Comparison of ENCODE assay signal across 20 cellular contexts in genomic region chr11:115269193-115269592, GRCh38.
"Had no signal": no experiment of that assay in that cellular context is flagged by ENCODE, and none has a peak within 500 bp of the region (broad histone marks: within the 10 kb centered on the region; RNA-seq: fewer than 3 reads in every experiment).

No MANE protein-coding gene starts in this region.

- H3K4me1 Mint-ChIP-seq: activated B cell treated with CpG ODN at 0.5 μM for 24 hours; activated naive CD4-positive, alpha-beta T cell treated with anti-CD3 and anti-CD28 coated beads, Interleukin-2, amount 10 ng/mL, durations not matched to agents 7 days and 5 days; activated naive CD8-positive, alpha-beta T cell treated with anti-CD3 and anti-CD28 coated beads, Interleukin-2, amount 50 U/mL, for 24 hours; natural killer cell had no signal

- H3K27ac Mint-ChIP-seq: activated B cell treated with CpG ODN at 0.5 μM for 24 hours; activated CD8-positive, alpha-beta T cell treated with anti-CD3 and anti-CD28 coated beads for 36 hours; activated naive CD4-positive, alpha-beta T cell treated with anti-CD3 and anti-CD28 coated beads, Interleukin-2, amount 10 ng/mL, durations not matched to agents 7 days and 5 days; activated naive CD8-positive, alpha-beta T cell treated with anti-CD3 and anti-CD28 coated beads, Interleukin-2, amount 50 U/mL, for 24 hours had no signal

- H3K36me3 Mint-ChIP-seq: activated naive CD4-positive, alpha-beta T cell treated with anti-CD3 and anti-CD28 coated beads, Interleukin-2, amount 10 ng/mL, durations not matched to agents 7 days and 5 days; natural killer cell had no signal

- ATAC-seq: activated CD8-positive, alpha-beta T cell treated with anti-CD3 and anti-CD28 coated beads for 36 hours; activated naive CD8-positive, alpha-beta T cell treated with anti-CD3 and anti-CD28 coated beads, Interleukin-2, amount 50 U/mL, for 24 hours; activated T-cell treated with anti-CD3 and anti-CD28 coated beads, Interleukin-2, amount 50 U/mL, for 4 hours; effector memory CD8-positive, alpha-beta T cell; natural killer cell had no signal

- H3K4me3 Mint-ChIP-seq: activated B cell treated with CpG ODN at 0.5 μM for 24 hours; activated CD8-positive, alpha-beta T cell treated with anti-CD3 and anti-CD28 coated beads for 36 hours; activated naive CD4-positive, alpha-beta T cell treated with anti-CD3 and anti-CD28 coated beads, Interleukin-2, amount 10 ng/mL, durations not matched to agents 7 days and 5 days; activated naive CD8-positive, alpha-beta T cell treated with anti-CD3 and anti-CD28 coated beads, Interleukin-2, amount 50 U/mL, for 24 hours; activated T-cell treated with anti-CD3 and anti-CD28 coated beads, Interleukin-2, amount 50 U/mL, for 4 hours; effector memory CD8-positive, alpha-beta T cell; natural killer cell had no signal

- H3K9me3 Mint-ChIP-seq: activated B cell treated with CpG ODN at 0.5 μM for 24 hours; activated CD8-positive, alpha-beta T cell treated with anti-CD3 and anti-CD28 coated beads for 36 hours; activated naive CD4-positive, alpha-beta T cell treated with anti-CD3 and anti-CD28 coated beads, Interleukin-2, amount 10 ng/mL, durations not matched to agents 7 days and 5 days; activated naive CD8-positive, alpha-beta T cell treated with anti-CD3 and anti-CD28 coated beads, Interleukin-2, amount 50 U/mL, for 24 hours; activated T-cell treated with anti-CD3 and anti-CD28 coated beads, Interleukin-2, amount 50 U/mL, for 4 hours; effector memory CD8-positive, alpha-beta T cell; natural killer cell had no signal

- H2AFZ ChIP-seq: hepatocyte had no signal

- H3K4me1 ChIP-seq: breast epithelium, esophagus squamous epithelium had no signal

- H3K4me2 ChIP-seq: hepatocyte had no signal

- H3K27ac ChIP-seq: breast epithelium, esophagus squamous epithelium, hepatocyte had no signal

- H3K4me3 ChIP-seq: breast epithelium, esophagus squamous epithelium, hepatocyte had no signal

- H3K36me3 ChIP-seq: breast epithelium, esophagus squamous epithelium had no signal

- H3K79me2 ChIP-seq: hepatocyte had no signal

- H3K27me3 Mint-ChIP-seq: activated B cell treated with CpG ODN at 0.5 μM for 24 hours; activated naive CD4-positive, alpha-beta T cell treated with anti-CD3 and anti-CD28 coated beads, Interleukin-2, amount 10 ng/mL, durations not matched to agents 7 days and 5 days; effector memory CD8-positive, alpha-beta T cell had no signal

- H3K27me3 ChIP-seq: breast epithelium, esophagus squamous epithelium, hepatocyte had no signal

- DNase-seq: activated B cell treated with CpG ODN at 0.5 μM for 24 hours; activated CD4-positive, alpha-beta T cell treated with anti-CD3 and anti-CD28 coated beads for 48 hours; activated CD8-positive, alpha-beta memory T cell treated with anti-CD3 and anti-CD28 coated beads, Interleukin-2, amount 50 U/mL, for 4 hours; activated CD8-positive, alpha-beta T cell treated with anti-CD3 and anti-CD28 coated beads for 36 hours; activated naive CD4-positive, alpha-beta T cell treated with anti-CD3 and anti-CD28 coated beads, Interleukin-2, amount 10 ng/mL, durations not matched to agents 7 days and 5 days; activated naive CD8-positive, alpha-beta T cell treated with anti-CD3 and anti-CD28 coated beads, Interleukin-2, amount 50 U/mL, for 24 hours; activated T-cell treated with anti-CD3 and anti-CD28 coated beads, Interleukin-2, amount 50 U/mL, for 4 hours; aorta; effector memory CD8-positive, alpha-beta T cell; esophagus squamous epithelium; mesendoderm; natural killer cell; stimulated activated CD4-positive, alpha-beta T cell treated with anti-CD3 and anti-CD28 coated beads, Interleukin-12 subunit alpha, Interleukin-12 subunit beta, amount 100 ng/mL, for 4 hours; stimulated activated CD4-positive, alpha-beta T cell treated with anti-CD3 and anti-CD28 coated beads, Interleukin-1b, Interleukin-23, amount 100 ng/mL, for 48 hours; stimulated activated CD8-positive, alpha-beta memory T cell treated with anti-CD3 and anti-CD28 coated beads, Interleukin-4, amount 100 ng/mL, for 48 hours; stimulated activated naive CD4-positive, alpha-beta T cell; T-helper 1 cell; T-helper 9 cell had no signal
